13 cellular contexts compared by ENCODE assay signal in genomic region chrX:15598031-15598430, GRCh38. TPM values are rescaled to one million over a fixed set of nuclear protein-coding genes. Genes with fewer than 3 reads are reported as not detected.
"Had no signal": no experiment of that assay in that cellular context is flagged by ENCODE, and none has a peak within 500 bp of the region (broad histone marks: within the 10 kb centered on the region; RNA-seq: fewer than 3 reads in every experiment).

No MANE protein-coding gene starts in this region.

- ATAC-seq: stimulated activated effector memory CD8-positive, alpha-beta T cell treated with anti-CD3 and anti-CD28 coated beads, Interleukin-12 subunit alpha, Interleukin-12 subunit beta, amount 100 ng/mL, for 72 hours; T-cell had no signal

- H3K27ac ChIP-seq: thoracic aorta had no signal

- H3K9me3 ChIP-seq: thoracic aorta had no signal

- H3K36me3 ChIP-seq: thoracic aorta had no signal

- H3K4me3 ChIP-seq: thoracic aorta had no signal

- DNase-seq: activated CD4-positive, alpha-beta T cell treated with anti-CD3 and anti-CD28 coated beads, Interleukin-2, amount 10 ng/mL, durations not matched to agents 7 days and 5 days; activated gamma-delta T cell treated with Interleukin-2 at 50 U/mL for 16 hours; amniotic stem cell; dermis blood vessel endothelial cell; hippocampal formation; T-cell; T-helper 9 cell had no signal

- FAIRE-seq: endometrium, keratinocyte had no signal

RNA-seq across cellular contexts. Expression of gene ACE2, which starts 2.7 kb away (rescaled TPM):
- total RNA-seq: activated CD4-positive, alpha-beta T cell treated with anti-CD3 and anti-CD28 coated beads, Interleukin-2, amount 10 ng/mL, durations not matched to agents 7 days and 5 days; chondrocyte; dermis blood vessel endothelial cell; myocyte; T-cell had no signal
